2 cellular contexts compared by ENCODE assay signal in genomic region chr7:151817981-151818673, GRCh38.
TF ChIP-seq lines count a peak whose summit lies in the region.

No MANE protein-coding gene starts in this region.

TF ChIP-seq in liver, 16 proteins besides CTCF, POLR2A, EP300 and RAD21 (continued from another document):
- TF ChIP-seq, protein P1, sequence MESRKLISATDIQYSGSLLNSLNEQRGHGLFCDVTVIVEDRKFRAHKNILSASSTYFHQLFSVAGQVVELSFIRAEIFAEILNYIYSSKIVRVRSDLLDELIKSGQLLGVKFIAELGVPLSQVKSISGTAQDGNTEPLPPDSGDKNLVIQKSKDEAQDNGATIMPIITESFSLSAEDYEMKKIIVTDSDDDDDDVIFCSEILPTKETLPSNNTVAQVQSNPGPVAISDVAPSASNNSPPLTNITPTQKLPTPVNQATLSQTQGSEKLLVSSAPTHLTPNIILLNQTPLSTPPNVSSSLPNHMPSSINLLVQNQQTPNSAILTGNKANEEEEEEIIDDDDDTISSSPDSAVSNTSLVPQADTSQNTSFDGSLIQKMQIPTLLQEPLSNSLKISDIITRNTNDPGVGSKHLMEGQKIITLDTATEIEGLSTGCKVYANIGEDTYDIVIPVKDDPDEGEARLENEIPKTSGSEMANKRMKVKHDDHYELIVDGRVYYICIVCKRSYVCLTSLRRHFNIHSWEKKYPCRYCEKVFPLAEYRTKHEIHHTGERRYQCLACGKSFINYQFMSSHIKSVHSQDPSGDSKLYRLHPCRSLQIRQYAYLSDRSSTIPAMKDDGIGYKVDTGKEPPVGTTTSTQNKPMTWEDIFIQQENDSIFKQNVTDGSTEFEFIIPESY (IDR thresholded peaks at IDR 0.05), result no peak
- TF ChIP-seq HNF4A (conservative IDR thresholded peaks at IDR 0.05), result no peak
- no peak for TF ChIP-seq JUND (IDR thresholded peaks at IDR 0.05)

TF ChIP-seq in HepG2, 621 proteins besides CTCF, POLR2A, EP300 and RAD21 (continued from another document):
- TF ChIP-seq, protein P2, sequence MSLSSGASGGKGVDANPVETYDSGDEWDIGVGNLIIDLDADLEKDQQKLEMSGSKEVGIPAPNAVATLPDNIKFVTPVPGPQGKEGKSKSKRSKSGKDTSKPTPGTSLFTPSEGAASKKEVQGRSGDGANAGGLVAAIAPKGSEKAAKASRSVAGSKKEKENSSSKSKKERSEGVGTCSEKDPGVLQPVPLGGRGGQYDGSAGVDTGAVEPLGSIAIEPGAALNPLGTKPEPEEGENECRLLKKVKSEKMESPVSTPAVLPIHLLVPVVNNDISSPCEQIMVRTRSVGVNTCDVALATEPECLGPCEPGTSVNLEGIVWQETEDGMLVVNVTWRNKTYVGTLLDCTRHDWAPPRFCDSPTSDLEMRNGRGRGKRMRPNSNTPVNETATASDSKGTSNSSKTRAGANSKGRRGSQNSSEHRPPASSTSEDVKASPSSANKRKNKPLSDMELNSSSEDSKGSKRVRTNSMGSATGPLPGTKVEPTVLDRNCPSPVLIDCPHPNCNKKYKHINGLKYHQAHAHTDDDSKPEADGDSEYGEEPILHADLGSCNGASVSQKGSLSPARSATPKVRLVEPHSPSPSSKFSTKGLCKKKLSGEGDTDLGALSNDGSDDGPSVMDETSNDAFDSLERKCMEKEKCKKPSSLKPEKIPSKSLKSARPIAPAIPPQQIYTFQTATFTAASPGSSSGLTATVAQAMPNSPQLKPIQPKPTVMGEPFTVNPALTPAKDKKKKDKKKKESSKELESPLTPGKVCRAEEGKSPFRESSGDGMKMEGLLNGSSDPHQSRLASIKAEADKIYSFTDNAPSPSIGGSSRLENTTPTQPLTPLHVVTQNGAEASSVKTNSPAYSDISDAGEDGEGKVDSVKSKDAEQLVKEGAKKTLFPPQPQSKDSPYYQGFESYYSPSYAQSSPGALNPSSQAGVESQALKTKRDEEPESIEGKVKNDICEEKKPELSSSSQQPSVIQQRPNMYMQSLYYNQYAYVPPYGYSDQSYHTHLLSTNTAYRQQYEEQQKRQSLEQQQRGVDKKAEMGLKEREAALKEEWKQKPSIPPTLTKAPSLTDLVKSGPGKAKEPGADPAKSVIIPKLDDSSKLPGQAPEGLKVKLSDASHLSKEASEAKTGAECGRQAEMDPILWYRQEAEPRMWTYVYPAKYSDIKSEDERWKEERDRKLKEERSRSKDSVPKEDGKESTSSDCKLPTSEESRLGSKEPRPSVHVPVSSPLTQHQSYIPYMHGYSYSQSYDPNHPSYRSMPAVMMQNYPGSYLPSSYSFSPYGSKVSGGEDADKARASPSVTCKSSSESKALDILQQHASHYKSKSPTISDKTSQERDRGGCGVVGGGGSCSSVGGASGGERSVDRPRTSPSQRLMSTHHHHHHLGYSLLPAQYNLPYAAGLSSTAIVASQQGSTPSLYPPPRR (CRISPR knock-in tag; IDR thresholded peaks at IDR 0.05; ENCODE audit: borderline replicate concordance), result no peak
- TF ChIP-seq JARID2 (CRISPR knock-in tag; IDR thresholded peaks at IDR 0.05; ENCODE audit: insufficient replicate concordance) (no peak), ZNF615 (CRISPR knock-in tag; IDR thresholded peaks at IDR 0.05; ENCODE audit: borderline replicate concordance) (no peak), RFXAP (CRISPR knock-in tag; IDR thresholded peaks at IDR 0.05; ENCODE audit: borderline replicate concordance) (no peak), ZNF234 (CRISPR knock-in tag; conservative IDR thresholded peaks at IDR 0.05) (no peak), ATM (IDR thresholded peaks at IDR 0.05; ENCODE audit: borderline replicate concordance) (no peak)
TF ChIP-seq in HepG2: peak in this region for 0.
